Comparison of ENCODE assay signal across 1 cellular context in genomic region chr22:35299217-35299716, GRCh38.
TF ChIP-seq lines count a peak whose summit lies in the region.

No MANE protein-coding gene starts in this region.

TF ChIP-seq in GM23338, 12 proteins besides CTCF, POLR2A, EP300 and RAD21 (continued from another document):
- TF ChIP-seq CREB1 (CRISPR knock-in tag; IDR thresholded peaks at IDR 0.05; ENCODE audit: low read depth), result peak; percentile 92; the same call in 1 of the 2 replicates
